11 cellular contexts compared by ENCODE assay signal in genomic region chr9:128894764-128895163, GRCh38. TPM values are rescaled to one million over a fixed set of nuclear protein-coding genes. Genes with fewer than 3 reads are reported as not detected.
DNase-seq lines count a peak whose midpoint lies in the region; ATAC-seq and TF ChIP-seq lines count a peak whose summit lies in the region.
"Had no signal": no experiment of that assay in that cellular context is flagged by ENCODE, and none has a peak within 500 bp of the region (broad histone marks: within the 10 kb centered on the region; RNA-seq: fewer than 3 reads in every experiment).

No MANE protein-coding gene starts in this region.

- WGBS in tibial nerve, 2 donors = 67 to 70% methylated on average over 2 of the region's 2 CpGs

- no peak for DNase-seq in activated naive CD8-positive, alpha-beta T cell treated with anti-CD3 and anti-CD28 coated beads for 36 hours
- peak; percentile 48 for DNase-seq in activated CD4-positive, alpha-beta memory T cell treated with anti-CD3 and anti-CD28 coated beads for 36 hours
- DNase-seq in effector memory CD8-positive, alpha-beta T cell = no peak
- no peak for DNase-seq in tibial nerve (ENCODE audit: low spot score in 2 of 2)
- no peak for DNase-seq in lower lobe of right lung
- DNase-seq in GM19238 (ENCODE audit: insufficient read length, low spot score) = no peak
- DNase-seq: GDM1, head of caudate nucleus had no signal

- no peak for TF ChIP-seq CTCF in tibial nerve (IDR thresholded peaks at IDR 0.05)
- no peak for TF ChIP-seq CTCF in lower lobe of right lung (IDR thresholded peaks at IDR 0.05)

- no peak overlapping the region for H3K4me3 ChIP-seq in tibial nerve
- no peak overlapping the region for H3K4me3 ChIP-seq in lower lobe of right lung

- H3K9me3 Mint-ChIP-seq in activated naive CD8-positive, alpha-beta T cell (ENCODE audit: low read depth) = no peaks in the 10 kb centered on the region
- no peaks in the 10 kb centered on the region for H3K9me3 Mint-ChIP-seq in activated naive CD8-positive, alpha-beta T cell treated with anti-CD3 and anti-CD28 coated beads for 36 hours
- H3K9me3 Mint-ChIP-seq in activated CD4-positive, alpha-beta memory T cell treated with anti-CD3 and anti-CD28 coated beads for 36 hours = no peaks in the 10 kb centered on the region
- H3K9me3 Mint-ChIP-seq in effector memory CD8-positive, alpha-beta T cell = no peaks in the 10 kb centered on the region

- peak overlapping the region; percentile 86 for H3K27ac Mint-ChIP-seq in activated naive CD8-positive, alpha-beta T cell
- no peak overlapping the region for H3K27ac Mint-ChIP-seq in activated naive CD8-positive, alpha-beta T cell treated with anti-CD3 and anti-CD28 coated beads for 36 hours
- peak overlapping the region; percentile 50 for H3K27ac Mint-ChIP-seq in activated CD4-positive, alpha-beta memory T cell treated with anti-CD3 and anti-CD28 coated beads for 36 hours
- H3K27ac Mint-ChIP-seq in effector memory CD8-positive, alpha-beta T cell = peak overlapping the region; percentile 24 to 44

- H3K4me3 Mint-ChIP-seq in activated naive CD8-positive, alpha-beta T cell = peak overlapping the region; percentile 8
- no peak overlapping the region for H3K4me3 Mint-ChIP-seq in activated naive CD8-positive, alpha-beta T cell treated with anti-CD3 and anti-CD28 coated beads for 36 hours
- H3K4me3 Mint-ChIP-seq in activated CD4-positive, alpha-beta memory T cell treated with anti-CD3 and anti-CD28 coated beads for 36 hours = no peak overlapping the region
- peak overlapping the region in 1 of 2 donors; percentile 21 for H3K4me3 Mint-ChIP-seq in effector memory CD8-positive, alpha-beta T cell

- TF ChIP-seq EP300 in tibial nerve (IDR thresholded peaks at IDR 0.05) = no peak

- H3K36me3 ChIP-seq in tibial nerve (peaks cover 0 to 44% (median 0%) of the 10 kb centered on the region in 3 donors), lower lobe of right lung (peaks cover 80% of the 10 kb centered on the region)

- POLR2A ChIA-PET in activated CD4-positive, alpha-beta memory T cell treated with anti-CD3 and anti-CD28 coated beads for 36 hours (lab: Charles Lee) = no interaction called here

- ATAC-seq in effector memory CD8-positive, alpha-beta T cell (replicated peaks) = peak; percentile 53
- no peak for ATAC-seq in esophagus mucosa
- ATAC-seq in lower lobe of right lung = no peak
- ATAC-seq: right cardiac atrium had no signal

- H3K27me3 Mint-ChIP-seq in activated naive CD8-positive, alpha-beta T cell = no peaks in the 10 kb centered on the region
- no peaks in the 10 kb centered on the region for H3K27me3 Mint-ChIP-seq in activated naive CD8-positive, alpha-beta T cell treated with anti-CD3 and anti-CD28 coated beads for 36 hours
- no peaks in the 10 kb centered on the region for H3K27me3 Mint-ChIP-seq in activated CD4-positive, alpha-beta memory T cell treated with anti-CD3 and anti-CD28 coated beads for 36 hours
- no peaks in the 10 kb centered on the region for H3K27me3 Mint-ChIP-seq in effector memory CD8-positive, alpha-beta T cell

- H3K9me3 ChIP-seq in tibial nerve (no peaks in the 10 kb centered on the region), lower lobe of right lung (no peaks in the 10 kb centered on the region)

- peaks cover 7% of the 10 kb centered on the region for H3K36me3 Mint-ChIP-seq in activated naive CD8-positive, alpha-beta T cell
- peaks cover 28% of the 10 kb centered on the region for H3K36me3 Mint-ChIP-seq in activated naive CD8-positive, alpha-beta T cell treated with anti-CD3 and anti-CD28 coated beads for 36 hours
- H3K36me3 Mint-ChIP-seq in activated CD4-positive, alpha-beta memory T cell treated with anti-CD3 and anti-CD28 coated beads for 36 hours = peaks cover 6% of the 10 kb centered on the region
- H3K36me3 Mint-ChIP-seq in effector memory CD8-positive, alpha-beta T cell (ENCODE audit: insufficient read depth) = peaks cover 36% of the 10 kb centered on the region

- H3K27me3 ChIP-seq in tibial nerve (no peaks in the 10 kb centered on the region), lower lobe of right lung (ENCODE audit: low read depth) (no peaks in the 10 kb centered on the region)

- H3K4me1 ChIP-seq in tibial nerve = peaks cover 0 to 71% (median 37%) of the 10 kb centered on the region in 4 donors
- peaks cover 60% of the 10 kb centered on the region for H3K4me1 ChIP-seq in lower lobe of right lung

- peaks cover 61% of the 10 kb centered on the region for H3K4me1 Mint-ChIP-seq in activated naive CD8-positive, alpha-beta T cell (ENCODE audit: low read depth)
- peaks cover 41% of the 10 kb centered on the region for H3K4me1 Mint-ChIP-seq in activated naive CD8-positive, alpha-beta T cell treated with anti-CD3 and anti-CD28 coated beads for 36 hours
- H3K4me1 Mint-ChIP-seq in activated CD4-positive, alpha-beta memory T cell treated with anti-CD3 and anti-CD28 coated beads for 36 hours (ENCODE audit: low read depth) = peaks cover 55% of the 10 kb centered on the region
- H3K4me1 Mint-ChIP-seq in effector memory CD8-positive, alpha-beta T cell (ENCODE audit: low read depth in 2 of 2) = peaks cover 46 to 55% of the 10 kb centered on the region in 2 donors

- intact Hi-C loops in activated CD4-positive, alpha-beta memory T cell treated with anti-CD3 and anti-CD28 coated beads for 36 hours (cut with micrococcal nuclease) = no loop called here
- intact Hi-C loops in lower lobe of right lung (cut with DNase I) = no loop called here

- H3K27ac ChIP-seq in tibial nerve = peak overlapping the region; percentile 5 to 96 (median 59)
- H3K27ac ChIP-seq in lower lobe of right lung = no peak overlapping the region

- TF ChIP-seq POLR2A in tibial nerve (IDR thresholded peaks at IDR 0.05) = no peak

- CTCF ChIA-PET in activated CD4-positive, alpha-beta memory T cell treated with anti-CD3 and anti-CD28 coated beads for 36 hours (lab: Charles Lee) = interaction anchor here (0.6 to 0.7 kb wide), 2 partner anchors 161 to 341 kb away, joined by 4 to 5 read pairs; no protein-coding TSS in a partner anchor

RNA-seq across cellular contexts. Expression of gene LRRC8A, which starts 12.8 kb away (rescaled TPM):
- total RNA-seq in activated naive CD8-positive, alpha-beta T cell treated with anti-CD3 and anti-CD28 coated beads for 36 hours = 10 to 100 TPM; 19.9 to 20.3 TPM
- 10 to 100 TPM; 18.0 to 18.7 TPM for total RNA-seq in activated CD4-positive, alpha-beta memory T cell treated with anti-CD3 and anti-CD28 coated beads for 36 hours
- total RNA-seq in tibial nerve (10 to 100 TPM; 65.1 to 94.7 (median 81.1) TPM), esophagus mucosa (75.8 TPM), lower lobe of right lung (45.5 TPM)

RNA-seq across cellular contexts. Expression of gene KYAT1, which starts 13.0 kb away (rescaled TPM):
- total RNA-seq in activated naive CD8-positive, alpha-beta T cell treated with anti-CD3 and anti-CD28 coated beads for 36 hours = 1 to 10 TPM; 7.4 to 9.4 TPM
- 10 to 100 TPM; 15.9 to 18.1 TPM for total RNA-seq in activated CD4-positive, alpha-beta memory T cell treated with anti-CD3 and anti-CD28 coated beads for 36 hours
- 1 to 10 TPM; 7.4 to 9.0 (median 8.6) TPM for total RNA-seq in tibial nerve
- 3.7 TPM for total RNA-seq in esophagus mucosa
- 7.1 TPM for total RNA-seq in lower lobe of right lung

RNA-seq across cellular contexts. Expression of gene PHYHD1, which starts 26.0 kb away (rescaled TPM):
- under 1 TPM; 0.49 to 0.52 TPM for total RNA-seq in activated naive CD8-positive, alpha-beta T cell treated with anti-CD3 and anti-CD28 coated beads for 36 hours
- under 1 TPM; 0.34 to 0.88 TPM for total RNA-seq in activated CD4-positive, alpha-beta memory T cell treated with anti-CD3 and anti-CD28 coated beads for 36 hours
- 10 to 100 TPM; 37.8 to 55.3 (median 45.8) TPM for total RNA-seq in tibial nerve
- 12.4 TPM for total RNA-seq in esophagus mucosa
- total RNA-seq in lower lobe of right lung = 39.8 TPM

RNA-seq across cellular contexts. Expression of gene DOLK, which starts 52.6 kb away (rescaled TPM):
- total RNA-seq in activated naive CD8-positive, alpha-beta T cell treated with anti-CD3 and anti-CD28 coated beads for 36 hours = 10 to 100 TPM; 10.1 to 11.3 TPM
- 1 to 10 TPM; 5.7 to 6.7 TPM for total RNA-seq in activated CD4-positive, alpha-beta memory T cell treated with anti-CD3 and anti-CD28 coated beads for 36 hours
- 10 to 100 TPM in 3 of 4 donors, 1 to 10 TPM in 1; 9.4 to 13.1 (median 12.3) TPM for total RNA-seq in tibial nerve
- total RNA-seq in esophagus mucosa = 9.2 TPM
- 14.4 TPM for total RNA-seq in lower lobe of right lung

RNA-seq across cellular contexts. Expression of gene NUP188, which starts 52.7 kb away (rescaled TPM):
- total RNA-seq in activated naive CD8-positive, alpha-beta T cell treated with anti-CD3 and anti-CD28 coated beads for 36 hours = 100 to 1,000 TPM; 128 to 130 TPM
- 100 to 1,000 TPM; 121 to 124 TPM for total RNA-seq in activated CD4-positive, alpha-beta memory T cell treated with anti-CD3 and anti-CD28 coated beads for 36 hours
- total RNA-seq in tibial nerve (10 to 100 TPM; 22.9 to 76.5 (median 43.5) TPM), esophagus mucosa (43.5 TPM), lower lobe of right lung (42.4 TPM)
